ENCODE assay signal across 8 cellular contexts in the genomic region with DNA sequence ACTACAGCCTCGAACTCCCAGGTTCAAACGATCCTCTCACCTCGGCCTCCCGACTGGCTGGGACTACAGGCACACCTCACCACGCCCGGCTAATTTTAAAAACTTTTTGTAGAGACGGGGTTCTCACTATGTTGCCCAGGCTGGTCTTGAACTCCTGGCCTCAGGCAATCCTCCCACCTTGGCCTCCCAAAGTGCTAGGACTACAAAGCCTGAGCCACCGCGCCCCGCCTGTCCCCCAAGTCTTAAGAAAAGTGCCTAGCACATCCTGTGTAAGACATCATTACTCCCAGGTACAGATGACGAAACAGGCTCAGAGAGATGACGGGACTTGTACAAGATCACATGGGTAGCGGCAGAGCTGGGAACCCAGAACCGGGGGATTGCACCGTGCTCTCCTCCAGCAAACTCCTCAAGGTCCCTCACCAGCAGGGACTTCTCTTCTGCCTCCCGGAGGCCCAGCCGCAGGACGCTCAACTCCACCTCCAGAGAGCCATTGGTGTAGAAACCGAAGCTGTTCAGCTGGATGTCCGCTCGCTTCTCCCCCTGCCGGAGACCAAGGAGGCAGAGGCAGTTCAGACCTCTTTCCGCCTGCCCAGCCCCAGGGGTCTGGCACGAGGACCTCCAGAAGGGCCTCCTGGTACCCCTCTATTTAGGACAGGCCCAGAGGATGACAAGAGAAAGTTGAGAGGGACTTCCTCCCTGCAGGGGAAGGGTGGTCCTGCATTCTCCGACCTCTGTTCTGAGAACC. TPM values are rescaled to one million over a fixed set of nuclear protein-coding genes. Genes with fewer than 3 reads are reported as not detected.
DNase-seq lines count a peak whose midpoint lies in the region; ATAC-seq and TF ChIP-seq lines count a peak whose summit lies in the region.

No MANE protein-coding gene starts in this region.

- peak; percentile 73 for TF ChIP-seq CTCF in AG04450 (IDR thresholded peaks at IDR 0.05; ENCODE audit: low read depth, low read length)
- TF ChIP-seq CTCF in endodermal cell (conservative IDR thresholded peaks at IDR 0.05) = peak; percentile 77

- H3K4me3 ChIP-seq in AG04450 (ENCODE audit: low read depth, low read length) (peak overlapping the region; percentile 81), endodermal cell (ENCODE audit: low read length) (peak overlapping the region; percentile 89), mesendoderm (ENCODE audit: low read length) (peak overlapping the region; percentile 75)

- no peaks in the 10 kb centered on the region for H3K27me3 ChIP-seq in AG04450 (ENCODE audit: control insufficient read depth, insufficient read depth, low read length)
- no peaks in the 10 kb centered on the region for H3K27me3 ChIP-seq in endodermal cell (ENCODE audit: control insufficient read depth, insufficient read depth, low read length, poor library complexity, severe bottlenecking)
- H3K27me3 ChIP-seq in mesendoderm (ENCODE audit: insufficient read depth, low read length, poor library complexity) = no peaks in the 10 kb centered on the region

- H2AK5ac ChIP-seq in mesendoderm (ENCODE audit: low read length) = peak overlapping the region; percentile 41

- POLR2A ChIA-PET in AG04450 (lab: Yijun Ruan, JAX) = interaction anchor here (0.7 to 1.0 kb wide), 2 partner anchors 8 to 516 kb away, joined by 3 to 14 read pairs; no protein-coding TSS in a partner anchor

- CTCF ChIA-PET in AG04450 (lab: Charles Lee) = interaction anchor here (0.6 to 1.9 kb wide), 9 partner anchors 8 to 220 kb away, joined by 3 to 7 read pairs (median 4); no protein-coding TSS in a partner anchor
- CTCF ChIA-PET in activated CD8-positive, alpha-beta memory T cell treated with anti-CD3 and anti-CD28 coated beads, Interleukin-2, amount 10 ng/mL, durations not matched to agents 7 days and 5 days (lab: Charles Lee) = interaction anchor here (0.6 to 5.2 kb wide), 18 partner anchors 12 to 364 kb away, joined by 3 to 127 read pairs (median 7); partner anchors contain the start of genes ALKBH7, SH2D3A, TNFSF14 and VAV1

- H3K36me3 ChIP-seq in endodermal cell (ENCODE audit: control insufficient read depth, insufficient read depth, low read length) (peaks cover 19% of the 10 kb centered on the region), mesendoderm (ENCODE audit: control insufficient read depth, insufficient read depth, low read length) (no peaks in the 10 kb centered on the region)

- H3K4me1 ChIP-seq in endodermal cell (ENCODE audit: control insufficient read depth, insufficient read depth, low read length) (no peaks in the 10 kb centered on the region), mesendoderm (ENCODE audit: control insufficient read depth, low read depth, low read length) (peaks cover 4% of the 10 kb centered on the region)

- H3K9me3 ChIP-seq in AG04450 (ENCODE audit: control insufficient read depth, insufficient read depth, low read length) = no peaks in the 10 kb centered on the region; the same call in 1 of the 2 replicates
- H3K9me3 ChIP-seq in endodermal cell (ENCODE audit: control insufficient read depth, low read length) = no peaks in the 10 kb centered on the region

- H3K9me3 Mint-ChIP-seq in activated CD8-positive, alpha-beta memory T cell treated with anti-CD3 and anti-CD28 coated beads, Interleukin-2, amount 10 ng/mL, durations not matched to agents 7 days and 5 days (ENCODE audit: low read depth) = no peaks in the 10 kb centered on the region
- no peaks in the 10 kb centered on the region for H3K9me3 Mint-ChIP-seq in endodermal cell

- H4K5ac ChIP-seq in mesendoderm (ENCODE audit: low read length) = no peak overlapping the region

- peaks cover 6% of the 10 kb centered on the region for H3K36me3 Mint-ChIP-seq in activated CD8-positive, alpha-beta memory T cell treated with anti-CD3 and anti-CD28 coated beads, Interleukin-2, amount 10 ng/mL, durations not matched to agents 7 days and 5 days
- peaks cover 20% of the 10 kb centered on the region for H3K36me3 Mint-ChIP-seq in endodermal cell (ENCODE audit: low read depth)

- peak overlapping the region; percentile 87 for H2BK5ac ChIP-seq in mesendoderm (ENCODE audit: low read length)

- peak overlapping the region; percentile 99 for H3K27ac Mint-ChIP-seq in activated CD8-positive, alpha-beta memory T cell treated with anti-CD3 and anti-CD28 coated beads, Interleukin-2, amount 10 ng/mL, durations not matched to agents 7 days and 5 days
- peak overlapping the region; percentile 96 for H3K27ac Mint-ChIP-seq in endodermal cell

- peak overlapping the region; percentile 65 for H3K4ac ChIP-seq in mesendoderm (ENCODE audit: low read depth, low read length)

- no peaks in the 10 kb centered on the region for H3K27me3 Mint-ChIP-seq in activated CD8-positive, alpha-beta memory T cell treated with anti-CD3 and anti-CD28 coated beads, Interleukin-2, amount 10 ng/mL, durations not matched to agents 7 days and 5 days
- H3K27me3 Mint-ChIP-seq in endodermal cell (ENCODE audit: insufficient read depth) = no peaks in the 10 kb centered on the region

- H3K27ac ChIP-seq in AG04450 (ENCODE audit: low read depth, low read length) = peak overlapping the region; percentile 89
- H3K27ac ChIP-seq in endodermal cell (ENCODE audit: low read depth, low read length) = peak overlapping the region; percentile 99
- peak overlapping the region; percentile 97 for H3K27ac ChIP-seq in mesendoderm (ENCODE audit: low read depth, low read length)

- peaks cover 34% of the 10 kb centered on the region for H3K4me1 Mint-ChIP-seq in activated CD8-positive, alpha-beta memory T cell treated with anti-CD3 and anti-CD28 coated beads, Interleukin-2, amount 10 ng/mL, durations not matched to agents 7 days and 5 days
- peaks cover 28% of the 10 kb centered on the region for H3K4me1 Mint-ChIP-seq in endodermal cell

- H3K4me3 Mint-ChIP-seq in activated CD8-positive, alpha-beta memory T cell treated with anti-CD3 and anti-CD28 coated beads, Interleukin-2, amount 10 ng/mL, durations not matched to agents 7 days and 5 days = peak overlapping the region; percentile 84
- peak overlapping the region; percentile 90 for H3K4me3 Mint-ChIP-seq in endodermal cell

- peak overlapping the region; percentile 83 for H3K56ac ChIP-seq in mesendoderm (ENCODE audit: low read length)

- peak overlapping the region; percentile 9 for H2BK15ac ChIP-seq in mesendoderm (replicated peaks; ENCODE audit: low read depth)

- peaks cover 3% of the 10 kb centered on the region for H3K79me1 ChIP-seq in mesendoderm (ENCODE audit: low read length)

- H3K23ac ChIP-seq in mesendoderm (ENCODE audit: low read length) = no peak overlapping the region

- H3K4me2 ChIP-seq in mesendoderm (ENCODE audit: low read length) = peak overlapping the region; percentile 57

- DNase-seq in AG04450 (ENCODE audit: low read depth, low spot score) (peak; percentile 72), GM19238 (ENCODE audit: insufficient read length, low spot score) (peak; percentile 88), NOMO-1 treated with DMSO at 0.1 percent for 48 hours (lab: John Stamatoyannopoulos, UW; ENCODE audit: unreplicated experiment) (peak; percentile 90), endodermal cell (peak; percentile 93), mesendoderm (peak; percentile 96)
- DNase-seq in activated CD8-positive, alpha-beta memory T cell treated with anti-CD3 and anti-CD28 coated beads, Interleukin-2, amount 10 ng/mL, durations not matched to agents 7 days and 5 days = peak; percentile 88
- peak; percentile 50 for DNase-seq in stimulated activated CD8-positive, alpha-beta memory T cell treated with anti-CD3 and anti-CD28 coated beads, Interleukin-15, amount 100 ng/mL, for 4 hours (ENCODE audit: low read depth in 2 of 2)

- H3K9ac ChIP-seq in endodermal cell (ENCODE audit: extremely low read depth, low read length, poor library complexity, severe bottlenecking) = peak overlapping the region; percentile 67
- peak overlapping the region; percentile 93 for H3K9ac ChIP-seq in mesendoderm (ENCODE audit: low read length)

- ATAC-seq in activated CD8-positive, alpha-beta memory T cell treated with anti-CD3 and anti-CD28 coated beads, Interleukin-2, amount 10 ng/mL, durations not matched to agents 7 days and 5 days = peak; percentile 21
- no peak for ATAC-seq in HG02763 (IDR thresholded peaks at IDR 0.05; ENCODE audit: unreplicated experiment)

- no peak overlapping the region for H2BK120ac ChIP-seq in mesendoderm (ENCODE audit: low read depth, low read length)

- peaks cover 21% of the 10 kb centered on the region for H3K79me2 ChIP-seq in mesendoderm (ENCODE audit: control insufficient read depth, insufficient read depth, low read length)

- 39 to 49% methylated on average over 23 to 25 of the region's 25 CpGs for WGBS in endodermal cell (ENCODE audit: insufficient coverage in 1 of 2, insufficient read length in 1 of 2), 2 experiments
- WGBS in mesendoderm (ENCODE audit: extremely low coverage, insufficient coverage, low lambda C conversion rate) = no CpG with 5 or more reads among the region's 25 CpGs

- no peak overlapping the region for H4K8ac ChIP-seq in mesendoderm (ENCODE audit: low read depth, low read length)

- H3K18ac ChIP-seq in mesendoderm (ENCODE audit: low read length) = peak overlapping the region; percentile 96

RNA-seq across cellular contexts. Expression of gene GPR108, which starts 1.0 kb away (rescaled TPM):
- polyA plus RNA-seq in AG04450 (2011; rRNA removed) = 34.5 and 50.8 TPM in 2 replicates
- 52.0 and 63.3 TPM in 2 replicates for polyA minus RNA-seq in AG04450 (2011; rRNA and poly(A)+ RNA removed)
- 100 to 1,000 TPM in 1 of 2 experiments, 10 to 100 TPM in 1; 77.2 to 100 TPM for total RNA-seq in activated CD8-positive, alpha-beta memory T cell treated with anti-CD3 and anti-CD28 coated beads, Interleukin-2, amount 10 ng/mL, durations not matched to agents 7 days and 5 days
- 10 to 100 TPM; 61.4 to 67.2 TPM for total RNA-seq in endodermal cell
- polyA plus RNA-seq in endodermal cell (2013, experiment 1 of 2) = 36.8 TPM
- 36.6 TPM for polyA plus RNA-seq in endodermal cell (2013, experiment 2 of 2)
- polyA plus RNA-seq in mesendoderm (2013, experiment 1 of 2) = 41.2 TPM
- 40.0 TPM for polyA plus RNA-seq in mesendoderm (2013, experiment 2 of 2)

RNA-seq across cellular contexts. Expression of gene TRIP10, which starts 3.1 kb away (rescaled TPM):
- polyA plus RNA-seq in AG04450 (2011; rRNA removed) = 27.6 and 29.3 TPM in 2 replicates
- 25.3 and 30.5 TPM in 2 replicates for polyA minus RNA-seq in AG04450 (2011; rRNA and poly(A)+ RNA removed)
- 10 to 100 TPM; 13.7 to 22.2 TPM for total RNA-seq in activated CD8-positive, alpha-beta memory T cell treated with anti-CD3 and anti-CD28 coated beads, Interleukin-2, amount 10 ng/mL, durations not matched to agents 7 days and 5 days
- total RNA-seq in endodermal cell = 100 to 1,000 TPM; 111 to 116 TPM
- polyA plus RNA-seq in endodermal cell (2013, experiment 1 of 2) = 61.0 TPM
- polyA plus RNA-seq in endodermal cell (2013, experiment 2 of 2) = 65.1 TPM
- 135 TPM for polyA plus RNA-seq in mesendoderm (2013, experiment 1 of 2)
- 134 TPM for polyA plus RNA-seq in mesendoderm (2013, experiment 2 of 2)

RNA-seq across cellular contexts. Expression of gene C3, which starts 15.9 kb away (rescaled TPM):
- polyA plus RNA-seq in AG04450 (2011; rRNA removed) = 1.6 and 1.8 TPM in 2 replicates
- polyA minus RNA-seq in AG04450 (2011; rRNA and poly(A)+ RNA removed) = 2.0 and 5.9 TPM in 2 replicates
- 1 to 10 TPM in 1 of 2 experiments, under 1 TPM in 1; 0.67 to 1.0 TPM for total RNA-seq in activated CD8-positive, alpha-beta memory T cell treated with anti-CD3 and anti-CD28 coated beads, Interleukin-2, amount 10 ng/mL, durations not matched to agents 7 days and 5 days
- 10 to 100 TPM; 13.7 to 23.5 TPM for total RNA-seq in endodermal cell
- 1.6 TPM for polyA plus RNA-seq in endodermal cell (2013, experiment 1 of 2)
- polyA plus RNA-seq in endodermal cell (2013, experiment 2 of 2) = 1.8 TPM
- 5.4 TPM for polyA plus RNA-seq in mesendoderm (2013, experiment 1 of 2)
- polyA plus RNA-seq in mesendoderm (2013, experiment 2 of 2) = 4.8 TPM

RNA-seq across cellular contexts. Expression of gene SH2D3A, which starts 30.9 kb away (rescaled TPM):
- not detected in 2 replicates for polyA plus RNA-seq in AG04450 (2011; rRNA removed)
- polyA minus RNA-seq in AG04450 (2011; rRNA and poly(A)+ RNA removed) = not detected in 2 replicates
- total RNA-seq in activated CD8-positive, alpha-beta memory T cell treated with anti-CD3 and anti-CD28 coated beads, Interleukin-2, amount 10 ng/mL, durations not matched to agents 7 days and 5 days = 10 to 100 TPM; 13.8 to 22.3 TPM
- total RNA-seq in endodermal cell = 10 to 100 TPM; 10.7 to 16.4 TPM
- 1.0 TPM for polyA plus RNA-seq in endodermal cell (2013, experiment 1 of 2)
- polyA plus RNA-seq in endodermal cell (2013, experiment 2 of 2) = 1.1 TPM
- polyA plus RNA-seq in mesendoderm (2013, experiment 1 of 2) = 39.0 TPM
- 41.0 TPM for polyA plus RNA-seq in mesendoderm (2013, experiment 2 of 2)

RNA-seq across cellular contexts. Expression of gene VAV1, which starts 36.2 kb away (rescaled TPM):
- polyA plus RNA-seq in AG04450 (2011; rRNA removed) = not detected in 2 replicates
- polyA minus RNA-seq in AG04450 (2011; rRNA and poly(A)+ RNA removed) = not detected in 2 replicates
- total RNA-seq in activated CD8-positive, alpha-beta memory T cell treated with anti-CD3 and anti-CD28 coated beads, Interleukin-2, amount 10 ng/mL, durations not matched to agents 7 days and 5 days = 100 to 1,000 TPM in 1 of 2 experiments, 10 to 100 TPM in 1; 98.5 to 114 TPM
- not detected for total RNA-seq in endodermal cell
- polyA plus RNA-seq in endodermal cell (2013, experiment 1 of 2) = not detected
- not detected for polyA plus RNA-seq in endodermal cell (2013, experiment 2 of 2)
- 1.0 TPM for polyA plus RNA-seq in mesendoderm (2013, experiment 1 of 2)
- polyA plus RNA-seq in mesendoderm (2013, experiment 2 of 2) = 0.92 TPM

Comparison
In these comparisons a context has a peak if more than half of its experiments do, and no peak if none do; other contexts are left out.
1. RNA of gene TRIP10, which starts 3.1 kb away (total RNA-seq): 111 to 116 TPM in endodermal cell; 13.7 to 22.2 TPM in activated CD8-positive, alpha-beta memory T cell treated with anti-CD3 and anti-CD28 coated beads, Interleukin-2, amount 10 ng/mL, durations not matched to agents 7 days and 5 days; every median in the first group is over 4 times any median in the second.
2. RNA of gene C3, which starts 15.9 kb away (total RNA-seq): 13.7 to 23.5 TPM in endodermal cell; 0.67 to 1.0 TPM in activated CD8-positive, alpha-beta memory T cell treated with anti-CD3 and anti-CD28 coated beads, Interleukin-2, amount 10 ng/mL, durations not matched to agents 7 days and 5 days; every median in the first group is over 4 times any median in the second.
3. Peak in every context shown above with its lines, with median percentiles within 50 percentile points of each other: DNase-seq, H3K27ac ChIP-seq and H3K4me3 ChIP-seq.